In the genomic region with DNA sequence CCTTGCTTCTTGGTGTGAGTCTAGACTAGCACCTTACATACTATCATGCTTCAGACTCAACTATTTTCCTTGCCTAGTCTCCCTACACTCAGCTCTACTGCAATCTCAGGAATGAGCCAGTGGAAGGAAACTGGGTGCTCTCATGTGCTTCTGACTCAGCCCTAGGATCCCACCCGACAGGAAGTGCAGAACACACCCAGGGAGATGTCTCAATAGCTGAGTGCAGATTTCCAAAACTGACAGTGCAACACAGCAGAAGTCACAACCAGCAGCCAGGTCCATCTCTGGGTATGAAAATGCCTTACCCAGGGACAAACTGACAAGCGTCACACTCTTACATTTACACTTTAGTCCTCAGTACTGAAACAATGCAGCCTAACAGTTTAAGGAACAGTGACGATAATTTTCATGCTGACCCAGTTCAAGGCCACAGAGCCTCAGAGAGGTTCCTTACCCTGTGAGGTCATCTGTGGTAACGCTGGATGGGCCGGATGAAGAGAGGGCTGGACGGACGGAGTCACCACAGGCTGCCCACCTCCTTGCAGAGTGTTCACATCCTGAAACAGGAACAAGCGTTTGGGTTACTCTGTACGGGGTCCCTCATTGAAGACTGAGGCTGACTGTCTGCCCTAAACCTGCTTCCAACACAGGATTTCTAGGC, we compare ENCODE assay signal across 9 cellular contexts. TPM values are rescaled to one million over a fixed set of nuclear protein-coding genes. Genes with fewer than 3 reads are reported as not detected.
DNase-seq lines count a peak whose midpoint lies in the region; ATAC-seq, FAIRE-seq and TF ChIP-seq lines count a peak whose summit lies in the region.
"Had no signal": no experiment of that assay in that cellular context is flagged by ENCODE, and none has a peak within 500 bp of the region (broad histone marks: within the 10 kb centered on the region; RNA-seq: fewer than 3 reads in every experiment).

No MANE protein-coding gene starts in this region.

- FAIRE-seq in K562 (lab: Jason Lieb, UNC), result no peak

- in situ Hi-C loops in K562 (cut with MboI), result no loop called here

- H3K36me3 Mint-ChIP-seq in activated CD4-positive, alpha-beta memory T cell treated with anti-CD3 and anti-CD28 coated beads, Interleukin-2, amount 10 ng/mL, durations not matched to agents 7 days and 5 days (ENCODE audit: low read depth), result peaks cover 61% of the 10 kb centered on the region
- H3K36me3 Mint-ChIP-seq in activated CD4-positive, alpha-beta memory T cell treated with anti-CD3 and anti-CD28 coated beads for 36 hours, result peaks cover 44% of the 10 kb centered on the region
- peaks cover 12 to 88% (median 47%) of the 10 kb centered on the region in 3 donors for H3K36me3 Mint-ChIP-seq in naive thymus-derived CD8-positive, alpha-beta T cell

- DNase-seq in activated CD4-positive, alpha-beta memory T cell treated with anti-CD3 and anti-CD28 coated beads, Interleukin-2, amount 10 ng/mL, durations not matched to agents 7 days and 5 days, result no peak
- DNase-seq in activated CD4-positive, alpha-beta memory T cell treated with anti-CD3 and anti-CD28 coated beads for 36 hours, result no peak
- DNase-seq in K562 (ENCODE audit: extremely low read depth in 1 of 4, low spot score in 3 of 4) (no peak), tibial nerve (ENCODE audit: low spot score in 2 of 2) (peak; percentile 26 to 71), NCI-H2171 (lab: John Stamatoyannopoulos, UW) (no peak), NCI-H1436 (lab: John Stamatoyannopoulos, UW) (no peak)
- DNase-seq in naive thymus-derived CD8-positive, alpha-beta T cell, result no peak

- H3K36me3 ChIP-seq in K562 (ENCODE audit: control insufficient read depth, insufficient read depth, low read length), result peaks cover 90% of the 10 kb centered on the region
- H3K36me3 ChIP-seq in tibial nerve, result peaks cover 0 to 89% (median 18%) of the 10 kb centered on the region in 3 donors

- H2AFZ ChIP-seq in K562 (ENCODE audit: low read depth, low read length), result no peak overlapping the region

- H4K20me1 ChIP-seq in K562 (replicated peaks; ENCODE audit: control insufficient read depth, insufficient read depth, low read length), result no peaks in the 10 kb centered on the region

- POLR2A ChIA-PET in activated CD4-positive, alpha-beta memory T cell treated with anti-CD3 and anti-CD28 coated beads, Interleukin-2, amount 10 ng/mL, durations not matched to agents 7 days and 5 days (lab: Charles Lee), result interaction anchor here (1.2 kb wide), 1 partner anchor 32 kb away, joined by 3 read pairs; no protein-coding TSS in a partner anchor
- POLR2A ChIA-PET in activated CD4-positive, alpha-beta memory T cell treated with anti-CD3 and anti-CD28 coated beads for 36 hours (lab: Charles Lee), result no interaction called here
- POLR2A ChIA-PET in K562 (lab: Yijun Ruan, JAX), result interaction anchor here (0.6 kb wide), 1 partner anchor 1383 kb away, joined by 5 read pairs; no protein-coding TSS in a partner anchor
- POLR2A ChIA-PET in naive thymus-derived CD8-positive, alpha-beta T cell (lab: Charles Lee), result no interaction called here

- H3K4me3 Mint-ChIP-seq in activated CD4-positive, alpha-beta memory T cell treated with anti-CD3 and anti-CD28 coated beads, Interleukin-2, amount 10 ng/mL, durations not matched to agents 7 days and 5 days, result no peak overlapping the region
- H3K4me3 Mint-ChIP-seq in activated CD4-positive, alpha-beta memory T cell treated with anti-CD3 and anti-CD28 coated beads for 36 hours, result no peak overlapping the region
- H3K4me3 Mint-ChIP-seq in naive thymus-derived CD8-positive, alpha-beta T cell, result peak overlapping the region in 1 of 10 donors; percentile 36

- ATAC-seq in K562, result no peak
- ATAC-seq in naive thymus-derived CD8-positive, alpha-beta T cell, result no peak

- intact Hi-C loops in activated CD4-positive, alpha-beta memory T cell treated with anti-CD3 and anti-CD28 coated beads for 36 hours (cut with micrococcal nuclease), result no loop called here
- intact Hi-C loops in K562 (cut with micrococcal nuclease), result no loop called here

- peaks cover 11% of the 10 kb centered on the region for H3K4me1 Mint-ChIP-seq in activated CD4-positive, alpha-beta memory T cell treated with anti-CD3 and anti-CD28 coated beads, Interleukin-2, amount 10 ng/mL, durations not matched to agents 7 days and 5 days
- no peaks in the 10 kb centered on the region for H3K4me1 Mint-ChIP-seq in activated CD4-positive, alpha-beta memory T cell treated with anti-CD3 and anti-CD28 coated beads for 36 hours (ENCODE audit: low read depth)
- H3K4me1 Mint-ChIP-seq in naive thymus-derived CD8-positive, alpha-beta T cell, result no peaks in the 10 kb centered on the region

- no peaks in the 10 kb centered on the region for H3K79me2 ChIP-seq in K562 (ENCODE audit: control insufficient read depth, insufficient read depth, low read length)

- BruUV-seq in K562 (replicated peaks; lab: Mats Ljungman, UMichigan), result no TSS peak

- H3K9me1 ChIP-seq in K562 (ENCODE audit: control insufficient read depth, insufficient read depth, low read length), result no peaks in the 10 kb centered on the region

- H3K27me3 ChIP-seq in K562 (ENCODE audit: control insufficient read depth in 2 of 2, insufficient read depth in 2 of 2, low read length in 2 of 2) (no peaks in the 10 kb centered on the region), layer of hippocampus (ENCODE audit: control insufficient read depth, insufficient read depth, low read length) (no peaks in the 10 kb centered on the region), tibial nerve (no peaks in the 10 kb centered on the region)
- H3K27me3 ChIP-seq: BLaER1 had no signal

- H3K27me3 Mint-ChIP-seq in activated CD4-positive, alpha-beta memory T cell treated with anti-CD3 and anti-CD28 coated beads, Interleukin-2, amount 10 ng/mL, durations not matched to agents 7 days and 5 days, result no peaks in the 10 kb centered on the region
- no peaks in the 10 kb centered on the region for H3K27me3 Mint-ChIP-seq in activated CD4-positive, alpha-beta memory T cell treated with anti-CD3 and anti-CD28 coated beads for 36 hours
- H3K27me3 Mint-ChIP-seq in naive thymus-derived CD8-positive, alpha-beta T cell, result no peaks in the 10 kb centered on the region

- H3K4me2 ChIP-seq in K562 (ENCODE audit: insufficient read depth, low read length), result no peak overlapping the region
- H3K4me2 ChIP-seq: BLaER1 had no signal

- H3K9me3 ChIP-seq in K562 (replicated peaks; ENCODE audit: control insufficient read depth, insufficient read depth, low read depth, low read length) (no peaks in the 10 kb centered on the region), tibial nerve (no peaks in the 10 kb centered on the region)
- H3K9me3 ChIP-seq: BLaER1 had no signal

- TF ChIP-seq EP300 in K562 (IDR thresholded peaks at IDR 0.05; ENCODE audit: low read length), result no peak
- peak in 1 of 2 donors; percentile 79 for TF ChIP-seq EP300 in tibial nerve (IDR thresholded peaks at IDR 0.05)

- H3K27ac Mint-ChIP-seq in activated CD4-positive, alpha-beta memory T cell treated with anti-CD3 and anti-CD28 coated beads, Interleukin-2, amount 10 ng/mL, durations not matched to agents 7 days and 5 days, result peak overlapping the region; percentile 52
- H3K27ac Mint-ChIP-seq in activated CD4-positive, alpha-beta memory T cell treated with anti-CD3 and anti-CD28 coated beads for 36 hours, result no peak overlapping the region
- peak overlapping the region in 1 of 10 donors; percentile 5 for H3K27ac Mint-ChIP-seq in naive thymus-derived CD8-positive, alpha-beta T cell

- H3K4me3 ChIP-seq in K562, result no peak overlapping the region
- H3K4me3 ChIP-seq in tibial nerve, result peak overlapping the region in 1 of 4 donors; percentile 10
- H3K4me3 ChIP-seq: BLaER1 had no signal

- H3K9ac ChIP-seq in K562 (ENCODE audit: insufficient read depth in 1 of 2, low read depth in 2 of 2, low read length in 2 of 2), result no peak overlapping the region
- H3K9ac ChIP-seq: BLaER1 had no signal

- TF ChIP-seq POLR2A in K562 (conservative IDR thresholded peaks at IDR 0.05) (no peak), tibial nerve (IDR thresholded peaks at IDR 0.05) (no peak)

- WGBS in K562 (ENCODE audit: insufficient coverage, low coverage, missing lambda C conversion rate), result 89% methylated on average over 9 of the region's 9 CpGs
- WGBS in tibial nerve, 2 donors, result 77 to 84% methylated on average over 9 of the region's 9 CpGs

- no peak for TF ChIP-seq RAD21 in K562 (CRISPR knock-in tag; conservative IDR thresholded peaks at IDR 0.05 in 1 of 2, IDR thresholded peaks at IDR 0.05 in 1 of 2)

- TF ChIP-seq CTCF in K562 (IDR thresholded peaks at IDR 0.05 in 2 of 3, conservative IDR thresholded peaks at IDR 0.05 in 1 of 3; ENCODE audit: insufficient read depth in 2 of 3, low read depth in 1 of 3, low read length in 3 of 3) (no peak), tibial nerve (IDR thresholded peaks at IDR 0.05) (no peak)

- no peaks in the 10 kb centered on the region for H3K9me3 Mint-ChIP-seq in activated CD4-positive, alpha-beta memory T cell treated with anti-CD3 and anti-CD28 coated beads, Interleukin-2, amount 10 ng/mL, durations not matched to agents 7 days and 5 days
- H3K9me3 Mint-ChIP-seq in activated CD4-positive, alpha-beta memory T cell treated with anti-CD3 and anti-CD28 coated beads for 36 hours, result no peaks in the 10 kb centered on the region
- H3K9me3 Mint-ChIP-seq in naive thymus-derived CD8-positive, alpha-beta T cell, result no peaks in the 10 kb centered on the region

- CTCF ChIA-PET in activated CD4-positive, alpha-beta memory T cell treated with anti-CD3 and anti-CD28 coated beads, Interleukin-2, amount 10 ng/mL, durations not matched to agents 7 days and 5 days (lab: Charles Lee), result no interaction called here
- CTCF ChIA-PET in activated CD4-positive, alpha-beta memory T cell treated with anti-CD3 and anti-CD28 coated beads for 36 hours (lab: Charles Lee), result no interaction called here
- CTCF ChIA-PET in K562 (lab: Yijun Ruan, JAX; ENCODE audit: low intra/inter-chr PET ratio), result no interaction called here

- H3K4me1 ChIP-seq in K562 (replicated peaks in 1 of 2; ENCODE audit: control insufficient read depth in 2 of 2, insufficient read depth in 2 of 2, low read length in 2 of 2), result no peaks in the 10 kb centered on the region
- no peaks in the 10 kb centered on the region for H3K4me1 ChIP-seq in tibial nerve
- H3K4me1 ChIP-seq: BLaER1 had no signal

- H3K27ac ChIP-seq in K562 (ENCODE audit: extremely low read depth, low read depth, low read length), result no peak overlapping the region
- H3K27ac ChIP-seq in layer of hippocampus (ENCODE audit: low read depth, low read length), result peak overlapping the region; percentile 47
- H3K27ac ChIP-seq in tibial nerve, result peak overlapping the region in 2 of 4 donors; percentile 62 to 69
- H3K27ac ChIP-seq: BLaER1 had no signal

RNA-seq across cellular contexts. Expression of gene FKBP15, which starts 33.0 kb away (rescaled TPM):
- total RNA-seq in activated CD4-positive, alpha-beta memory T cell treated with anti-CD3 and anti-CD28 coated beads, Interleukin-2, amount 10 ng/mL, durations not matched to agents 7 days and 5 days, result 10 to 100 TPM; 34.9 to 38.2 TPM
- total RNA-seq in activated CD4-positive, alpha-beta memory T cell treated with anti-CD3 and anti-CD28 coated beads for 36 hours, result 10 to 100 TPM; 25.8 to 27.7 TPM
- total RNA-seq in K562 (2011; cell fraction: chromatin; rRNA removed; ENCODE audit: low replicate concordance), result 86.3 and 101 TPM in 2 replicates
- 43.7 and 47.4 TPM in 2 replicates for total RNA-seq in K562 (2011; cell fraction: nucleolus; rRNA removed)
- total RNA-seq in K562 (2011; cell fraction: nucleoplasm; rRNA removed), result 73.0 and 105 TPM in 2 replicates
- total RNA-seq in K562 (2014; rRNA removed) (15.2 and 18.3 TPM in 2 replicates), K562 (2014; rRNA removed; fragmentation: Illumina TruSeq; extraction: Trizol) (16.3 and 18.1 TPM in 2 replicates), K562 (2015; rRNA removed; fragmentation: Illumina TruSeq; extraction: Trizol) (20.1 and 21.6 TPM in 2 replicates), K562 (2021) (17.9 and 18.9 TPM in 2 replicates), tibial nerve (10 to 100 TPM; 25.7 to 43.8 (median 29.2) TPM)
- polyA plus RNA-seq in K562 (2011; rRNA removed) (38.0 and 45.2 TPM in 2 replicates), K562 (2014; fragmentation: Illumina TruSeq; extraction: Trizol) (19.5 and 23.2 TPM in 2 replicates), K562 (2014; fragmentation: Nextera tagmentation; extraction: Ambion mirVana) (10 to 100 TPM in 1 of 2 experiments, 1 to 10 TPM in 1; 8.7 to 15.3 TPM), K562 (2014; rRNA removed) (17.9 and 18.9 TPM in 2 replicates)
- 23.5 and 35.7 TPM in 2 replicates for polyA plus RNA-seq in K562 (2011; cell fraction: cytosol; rRNA removed)
- polyA plus RNA-seq in K562 (2011; cell fraction: nucleus; rRNA removed), result 119 and 124 TPM in 2 replicates
- 15.5 and 15.7 TPM in 2 replicates for polyA plus RNA-seq in K562 (2012)
- 63.8 and 69.0 TPM in 2 replicates for polyA minus RNA-seq in K562 (2011; rRNA and poly(A)+ RNA removed)
- polyA minus RNA-seq in K562 (2011; cell fraction: cytosol; rRNA and poly(A)+ RNA removed), result 13.3 and 21.6 TPM in 2 replicates
- 63.8 and 108 TPM in 2 replicates for polyA minus RNA-seq in K562 (2011; cell fraction: nucleus; rRNA and poly(A)+ RNA removed)
- 10 to 100 TPM; 31.3 to 33.5 TPM for total RNA-seq in naive thymus-derived CD8-positive, alpha-beta T cell
- polyA plus RNA-seq in naive thymus-derived CD8-positive, alpha-beta T cell, result 10 to 100 TPM in 1 of 3 donors, 1 to 10 TPM in 2; 7.2 to 14.4 (median 8.8) TPM

RNA-seq across cellular contexts. Expression of gene SLC31A1, which starts 33.3 kb away (rescaled TPM):
- 10 to 100 TPM in 1 of 2 experiments, 1 to 10 TPM in 1; 9.2 to 10.0 TPM for total RNA-seq in activated CD4-positive, alpha-beta memory T cell treated with anti-CD3 and anti-CD28 coated beads, Interleukin-2, amount 10 ng/mL, durations not matched to agents 7 days and 5 days
- total RNA-seq in activated CD4-positive, alpha-beta memory T cell treated with anti-CD3 and anti-CD28 coated beads for 36 hours, result 10 to 100 TPM; 12.1 to 12.5 TPM
- total RNA-seq in K562 (2011; cell fraction: chromatin; rRNA removed; ENCODE audit: low replicate concordance), result 27.5 and 46.2 TPM in 2 replicates
- 29.9 and 34.7 TPM in 2 replicates for total RNA-seq in K562 (2011; cell fraction: nucleolus; rRNA removed)
- total RNA-seq in K562 (2011; cell fraction: nucleoplasm; rRNA removed), result 63.7 and 98.0 TPM in 2 replicates
- total RNA-seq in K562 (2014; rRNA removed), result 15.4 and 17.2 TPM in 2 replicates
- total RNA-seq in K562 (2014; rRNA removed; fragmentation: Illumina TruSeq; extraction: Trizol), result 28.6 and 29.9 TPM in 2 replicates
- total RNA-seq in K562 (2015; rRNA removed; fragmentation: Illumina TruSeq; extraction: Trizol), result 17.3 and 19.7 TPM in 2 replicates
- total RNA-seq in K562 (2021), result 25.8 and 25.9 TPM in 2 replicates
- polyA plus RNA-seq in K562 (2011; rRNA removed), result 39.3 and 40.7 TPM in 2 replicates
- 23.0 and 45.3 TPM in 2 replicates for polyA plus RNA-seq in K562 (2011; cell fraction: cytosol; rRNA removed)
- 5.1 and 7.0 TPM in 2 replicates for polyA plus RNA-seq in K562 (2011; cell fraction: nucleus; rRNA removed)
- polyA plus RNA-seq in K562 (2012), result 28.0 and 65.7 TPM in 2 replicates
- polyA plus RNA-seq in K562 (2014; fragmentation: Illumina TruSeq; extraction: Trizol), result 32.0 and 34.6 TPM in 2 replicates
- 10 to 100 TPM; 21.7 to 30.7 TPM for polyA plus RNA-seq in K562 (2014; fragmentation: Nextera tagmentation; extraction: Ambion mirVana)
- polyA plus RNA-seq in K562 (2014; rRNA removed), result 19.7 and 25.4 TPM in 2 replicates
- polyA minus RNA-seq in K562 (2011; rRNA and poly(A)+ RNA removed), result 41.4 and 42.7 TPM in 2 replicates
- 14.0 and 17.5 TPM in 2 replicates for polyA minus RNA-seq in K562 (2011; cell fraction: cytosol; rRNA and poly(A)+ RNA removed)
- polyA minus RNA-seq in K562 (2011; cell fraction: nucleus; rRNA and poly(A)+ RNA removed), result 7.4 and 12.8 TPM in 2 replicates
- 10 to 100 TPM in 2 of 4 donors, 1 to 10 TPM in 2; 6.5 to 12.9 (median 10.6) TPM for total RNA-seq in tibial nerve
- total RNA-seq in naive thymus-derived CD8-positive, alpha-beta T cell, result 1 to 10 TPM; 3.7 to 4.4 TPM
- 1 to 10 TPM; 2.0 to 4.7 (median 2.2) TPM for polyA plus RNA-seq in naive thymus-derived CD8-positive, alpha-beta T cell

RNA-seq across cellular contexts. Expression of gene SLC31A2, which starts 37.3 kb away (rescaled TPM):
- 1 to 10 TPM; 3.6 TPM for total RNA-seq in activated CD4-positive, alpha-beta memory T cell treated with anti-CD3 and anti-CD28 coated beads, Interleukin-2, amount 10 ng/mL, durations not matched to agents 7 days and 5 days
- 1 to 10 TPM; 5.1 to 6.7 TPM for total RNA-seq in activated CD4-positive, alpha-beta memory T cell treated with anti-CD3 and anti-CD28 coated beads for 36 hours
- total RNA-seq in K562 (2011; cell fraction: chromatin; rRNA removed; ENCODE audit: low replicate concordance), result 5.2 and 7.8 TPM in 2 replicates
- 7.8 and 9.8 TPM in 2 replicates for total RNA-seq in K562 (2011; cell fraction: nucleolus; rRNA removed)
- 5.3 and 11.9 TPM in 2 replicates for total RNA-seq in K562 (2011; cell fraction: nucleoplasm; rRNA removed)
- total RNA-seq in K562 (2014; rRNA removed) (1.5 and 2.0 TPM in 2 replicates), K562 (2014; rRNA removed; fragmentation: Illumina TruSeq; extraction: Trizol) (2.5 and 2.7 TPM in 2 replicates), K562 (2015; rRNA removed; fragmentation: Illumina TruSeq; extraction: Trizol) (2.6 and 3.5 TPM in 2 replicates), K562 (2021) (2.2 and 2.3 TPM in 2 replicates), tibial nerve (10 to 100 TPM; 25.3 to 50.4 (median 39.9) TPM)
- polyA plus RNA-seq in K562 (2011; rRNA removed) (2.8 and 4.3 TPM in 2 replicates), K562 (2014; fragmentation: Illumina TruSeq; extraction: Trizol) (2.3 and 2.5 TPM in 2 replicates), K562 (2014; fragmentation: Nextera tagmentation; extraction: Ambion mirVana) (1 to 10 TPM; 1.5 to 2.2 TPM), K562 (2014; rRNA removed) (2.2 and 3.6 TPM in 2 replicates)
- polyA plus RNA-seq in K562 (2011; cell fraction: cytosol; rRNA removed), result 3.8 and 6.4 TPM in 2 replicates
- polyA plus RNA-seq in K562 (2011; cell fraction: nucleus; rRNA removed), result 3.0 and 4.7 TPM in 2 replicates
- 2.1 and 2.4 TPM in 2 replicates for polyA plus RNA-seq in K562 (2012)
- 2.9 and 4.3 TPM in 2 replicates for polyA minus RNA-seq in K562 (2011; rRNA and poly(A)+ RNA removed)
- 0.57 TPM in 1 of 2 replicates, not detected in the other for polyA minus RNA-seq in K562 (2011; cell fraction: cytosol; rRNA and poly(A)+ RNA removed)
- 4.6 and 5.8 TPM in 2 replicates for polyA minus RNA-seq in K562 (2011; cell fraction: nucleus; rRNA and poly(A)+ RNA removed)
- 1 to 10 TPM; 3.9 to 4.8 TPM for total RNA-seq in naive thymus-derived CD8-positive, alpha-beta T cell
- polyA plus RNA-seq in naive thymus-derived CD8-positive, alpha-beta T cell, result 1 to 10 TPM; 2.1 to 3.5 (median 3.0) TPM

Comparison
In these comparisons a context has a peak if more than half of its experiments do, and no peak if none do; other contexts are left out.
1. POLR2A ChIA-PET loops: an anchor here in activated CD4-positive, alpha-beta memory T cell treated with anti-CD3 and anti-CD28 coated beads, Interleukin-2, amount 10 ng/mL, durations not matched to agents 7 days and 5 days (1.2 kb wide) and K562 (0.6 kb wide); none called in activated CD4-positive, alpha-beta memory T cell treated with anti-CD3 and anti-CD28 coated beads for 36 hours and naive thymus-derived CD8-positive, alpha-beta T cell.
2. DNase-seq: peak in tibial nerve (2 of 2); none in activated CD4-positive, alpha-beta memory T cell treated with anti-CD3 and anti-CD28 coated beads, Interleukin-2, amount 10 ng/mL, durations not matched to agents 7 days and 5 days (single experiment), activated CD4-positive, alpha-beta memory T cell treated with anti-CD3 and anti-CD28 coated beads for 36 hours (single experiment), K562 (0 of 4), naive thymus-derived CD8-positive, alpha-beta T cell (0 of 10), NCI-H2171 (single experiment) and NCI-H1436 (single experiment).